ENCODE assay signal across 11 cellular contexts in the genomic region with DNA sequence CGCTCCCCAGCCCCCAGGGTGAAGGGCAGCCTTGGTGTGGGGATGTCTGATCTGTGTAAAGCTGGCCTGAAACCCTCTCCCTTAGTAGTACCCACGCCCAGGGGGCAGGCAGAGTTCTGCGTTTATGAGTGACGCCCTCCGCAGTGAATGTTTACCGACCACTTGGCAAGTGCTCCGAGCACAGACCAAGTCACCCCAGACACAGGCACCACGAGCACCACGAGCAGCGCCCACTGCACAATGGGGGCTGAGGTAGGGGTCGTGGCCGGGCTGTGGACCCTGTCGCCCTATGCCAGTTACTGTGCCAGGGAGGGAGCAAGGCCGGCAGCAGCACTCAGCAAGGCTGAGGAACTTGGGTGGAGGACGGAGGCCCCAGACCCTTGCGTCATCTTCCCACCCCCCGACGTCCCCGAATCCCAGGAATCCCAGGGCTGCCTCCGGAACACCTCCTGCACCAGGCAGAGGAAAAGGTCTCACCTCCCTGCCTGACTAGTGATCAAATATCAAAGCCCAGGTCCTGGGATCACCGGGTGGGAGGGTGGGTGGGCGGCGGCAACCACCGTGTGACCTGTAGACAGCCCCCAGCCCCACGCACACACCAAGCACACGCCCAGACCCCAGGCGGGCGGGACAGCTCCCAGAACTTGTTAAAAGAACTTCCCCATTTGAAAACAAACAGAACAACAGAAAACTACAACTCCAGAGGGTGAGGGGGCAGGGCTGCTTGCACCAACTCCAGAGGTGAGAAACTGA. TPM values are rescaled to one million over a fixed set of nuclear protein-coding genes. Genes with fewer than 3 reads are reported as not detected.
DNase-seq lines count a peak whose midpoint lies in the region; TF ChIP-seq lines count a peak whose summit lies in the region.
"Had no signal": no experiment of that assay in that cellular context is flagged by ENCODE, and none has a peak within 500 bp of the region (broad histone marks: within the 10 kb centered on the region; RNA-seq: fewer than 3 reads in every experiment).

No MANE protein-coding gene starts in this region.

- TF ChIP-seq CTCF in breast epithelium (IDR thresholded peaks at IDR 0.05): no peak
- TF ChIP-seq CTCF in MCF 10A (IDR thresholded peaks at IDR 0.05; ENCODE audit: unreplicated experiment): no peak
- no peak for TF ChIP-seq CTCF in neural progenitor cell (IDR thresholded peaks at IDR 0.05)
- TF ChIP-seq CTCF in uterus (IDR thresholded peaks at IDR 0.05): no peak

- no TSS peak for BruUV-seq in MCF 10A (replicated peaks; lab: Mats Ljungman, UMichigan)

- intact Hi-C loops in breast epithelium (cut with DNase I; ENCODE audit: low total_unique reads) (no loop called here), MCF 10A (cut with micrococcal nuclease) (no loop called here), uterus (cut with DNase I; ENCODE audit: low total_unique reads) (no loop called here)

- H3K36me3 Mint-ChIP-seq in MCF 10A (ENCODE audit: insufficient read depth, unreplicated experiment) (peaks cover 6% of the 10 kb centered on the region), neural progenitor cell (no peaks in the 10 kb centered on the region)
- peaks cover 13% of the 10 kb centered on the region for H3K36me3 Mint-ChIP-seq in T-helper 2 cell treated with Interferon-gamma antibody and Interleukin-4, amounts not matched to agents 5 μg/mL and 100 μg/mL, for 36 hours (ENCODE audit: low read depth)

- no peak overlapping the region for H3K4me2 ChIP-seq in neural progenitor cell

- DNase-seq in breast epithelium (ENCODE audit: low spot score in 2 of 2) (no peak), MCF 10A (ENCODE audit: unreplicated experiment) (no peak), neural progenitor cell (ENCODE audit: low spot score) (no peak), uterus (peak in 1 of 2 donors; percentile 56), NCI-H2171 treated with DMSO at 0.1 percent for 48 hours (lab: John Stamatoyannopoulos, UW) (no peak)
- no peak for DNase-seq in NK-92 treated with Interleukin-12 subunit alpha and Interleukin-12 subunit beta, amount 100 ng/mL, for 24 hours (lab: John Stamatoyannopoulos, UW)
- DNase-seq in T-helper 2 cell treated with Interferon-gamma antibody and Interleukin-4, amounts not matched to agents 5 μg/mL and 100 μg/mL, for 36 hours (ENCODE audit: low spot score): no peak
- DNase-seq: activated CD4-positive, alpha-beta T cell treated with anti-CD3 and anti-CD28 coated beads for 4 hours; erythroblast had no signal

- peaks cover 26% of the 10 kb centered on the region for H3F3A ChIP-seq in neural progenitor cell (ENCODE audit: low read depth)

- peak overlapping the region; percentile 91 to 97 for H3K27ac ChIP-seq in breast epithelium
- peak overlapping the region; percentile 34 to 57 for H3K27ac ChIP-seq in esophagus (ENCODE audit: low read depth in 2 of 2, low read length in 1 of 2)
- no peak overlapping the region for H3K27ac ChIP-seq in neural progenitor cell
- peak overlapping the region; percentile 96 to 97 for H3K27ac ChIP-seq in uterus

- H3K36me3 ChIP-seq in breast epithelium: peaks cover 2% of the 10 kb centered on the region
- peaks cover 0 to 27% of the 10 kb centered on the region in 2 donors for H3K36me3 ChIP-seq in esophagus (ENCODE audit: control insufficient read depth in 2 of 2, insufficient read depth in 2 of 2, low read length in 1 of 2)
- no peaks in the 10 kb centered on the region for H3K36me3 ChIP-seq in neural progenitor cell
- H3K36me3 ChIP-seq in uterus: no peaks in the 10 kb centered on the region

- no peaks in the 10 kb centered on the region for H3K27me3 ChIP-seq in breast epithelium
- H3K27me3 ChIP-seq in esophagus (ENCODE audit: control insufficient read depth in 1 of 2, insufficient read depth in 2 of 2, low read length in 2 of 2): no peaks in the 10 kb centered on the region
- peaks cover 5% of the 10 kb centered on the region for H3K27me3 ChIP-seq in neural progenitor cell
- no peaks in the 10 kb centered on the region for H3K27me3 ChIP-seq in uterus

- H3K4me1 Mint-ChIP-seq in MCF 10A (ENCODE audit: insufficient read depth, unreplicated experiment) (peaks cover 26% of the 10 kb centered on the region), neural progenitor cell (peaks cover 44% of the 10 kb centered on the region)
- no peaks in the 10 kb centered on the region for H3K4me1 Mint-ChIP-seq in T-helper 2 cell treated with Interferon-gamma antibody and Interleukin-4, amounts not matched to agents 5 μg/mL and 100 μg/mL, for 36 hours (ENCODE audit: low read depth)

- H3K4me1 ChIP-seq in breast epithelium: peaks cover 30 to 59% of the 10 kb centered on the region in 2 donors
- H3K4me1 ChIP-seq in esophagus (ENCODE audit: control insufficient read depth in 2 of 2, insufficient read depth in 2 of 2, low read length in 1 of 2): peaks cover 26 to 38% of the 10 kb centered on the region in 2 donors
- peaks cover 52% of the 10 kb centered on the region for H3K4me1 ChIP-seq in neural progenitor cell
- H3K4me1 ChIP-seq in uterus: peaks cover 0 to 37% of the 10 kb centered on the region in 2 donors

- POLR2A ChIA-PET in MCF 10A (lab: Yijun Ruan, JAX): interaction anchor here (1.1 to 1.2 kb wide), 2 partner anchors 8 to 18 kb away, joined by 4 read pairs; no protein-coding TSS in a partner anchor

- H3K27ac Mint-ChIP-seq in MCF 10A (ENCODE audit: low read depth, unreplicated experiment) (no peak overlapping the region), neural progenitor cell (peak overlapping the region; percentile 63)
- no peak overlapping the region for H3K27ac Mint-ChIP-seq in T-helper 2 cell treated with Interferon-gamma antibody and Interleukin-4, amounts not matched to agents 5 μg/mL and 100 μg/mL, for 36 hours
- H3K27ac Mint-ChIP-seq: stimulated activated naive CD8-positive, alpha-beta T cell treated with anti-CD3 and anti-CD28 coated beads, Interleukin-15, Interleukin-2, amounts not matched to agents 100 ng/mL and 50 ng/mL, for 24 hours had no signal

- CTCF ChIA-PET in MCF 10A (lab: Yijun Ruan, JAX): interaction anchor here (1.3 to 5.0 kb wide), 3 partner anchors 18 to 26 kb away, joined by 3 to 22 read pairs (median 17); no protein-coding TSS in a partner anchor

- peaks cover 53% of the 10 kb centered on the region for H4K20me1 ChIP-seq in neural progenitor cell (ENCODE audit: low read depth)

- H3K4me3 ChIP-seq in breast epithelium (peak overlapping the region; percentile 15 to 53 (median 17)), esophagus (ENCODE audit: low read depth in 1 of 2, low read length in 2 of 2) (peak overlapping the region; percentile 5 to 28), neural progenitor cell (no peak overlapping the region), uterus (no peak overlapping the region)

- H2AFZ ChIP-seq in neural progenitor cell (replicated peaks): no peak overlapping the region

- H3K9ac ChIP-seq in neural progenitor cell: no peak overlapping the region

- H3K4me3 Mint-ChIP-seq in MCF 10A (ENCODE audit: unreplicated experiment) (no peak overlapping the region), neural progenitor cell (peak overlapping the region; percentile 60)
- H3K4me3 Mint-ChIP-seq in T-helper 2 cell treated with Interferon-gamma antibody and Interleukin-4, amounts not matched to agents 5 μg/mL and 100 μg/mL, for 36 hours: no peak overlapping the region
- H3K4me3 Mint-ChIP-seq: stimulated activated naive CD8-positive, alpha-beta T cell treated with anti-CD3 and anti-CD28 coated beads, Interleukin-15, Interleukin-2, amounts not matched to agents 100 ng/mL and 50 ng/mL, for 24 hours had no signal

- H3K79me2 ChIP-seq in neural progenitor cell (ENCODE audit: low read depth): peaks cover 4% of the 10 kb centered on the region

- H3K9me3 Mint-ChIP-seq in MCF 10A (ENCODE audit: unreplicated experiment) (no peaks in the 10 kb centered on the region), neural progenitor cell (no peaks in the 10 kb centered on the region)
- no peaks in the 10 kb centered on the region for H3K9me3 Mint-ChIP-seq in T-helper 2 cell treated with Interferon-gamma antibody and Interleukin-4, amounts not matched to agents 5 μg/mL and 100 μg/mL, for 36 hours
- H3K9me3 Mint-ChIP-seq: stimulated activated naive CD8-positive, alpha-beta T cell treated with anti-CD3 and anti-CD28 coated beads, Interleukin-15, Interleukin-2, amounts not matched to agents 100 ng/mL and 50 ng/mL, for 24 hours had no signal

- H3K27me3 Mint-ChIP-seq in MCF 10A (ENCODE audit: insufficient read depth, unreplicated experiment) (no peaks in the 10 kb centered on the region), neural progenitor cell (ENCODE audit: insufficient read depth, low read depth) (peaks cover 6% of the 10 kb centered on the region)
- no peaks in the 10 kb centered on the region for H3K27me3 Mint-ChIP-seq in T-helper 2 cell treated with Interferon-gamma antibody and Interleukin-4, amounts not matched to agents 5 μg/mL and 100 μg/mL, for 36 hours (ENCODE audit: low read depth)
- H3K27me3 Mint-ChIP-seq: stimulated activated naive CD8-positive, alpha-beta T cell treated with anti-CD3 and anti-CD28 coated beads, Interleukin-15, Interleukin-2, amounts not matched to agents 100 ng/mL and 50 ng/mL, for 24 hours had no signal

- 60% methylated on average over 26 to 28 of the region's 28 CpGs for WGBS in esophagus, 2 donors

- H3K9me3 ChIP-seq in breast epithelium: no peaks in the 10 kb centered on the region
- H3K9me3 ChIP-seq in esophagus (ENCODE audit: control insufficient read depth in 2 of 2, insufficient read depth in 1 of 2, low read depth in 1 of 2, low read length in 1 of 2): no peaks in the 10 kb centered on the region
- H3K9me3 ChIP-seq in neural progenitor cell (ENCODE audit: low read depth): no peaks in the 10 kb centered on the region
- H3K9me3 ChIP-seq in uterus: no peaks in the 10 kb centered on the region

- no peak for TF ChIP-seq POLR2A in breast epithelium (IDR thresholded peaks at IDR 0.05)
- no peak for TF ChIP-seq POLR2A in uterus (IDR thresholded peaks at IDR 0.05)

RNA-seq across cellular contexts. Expression of a gene that starts 5.3 kb away (rescaled TPM):
- total RNA-seq in breast epithelium (10 to 100 TPM; 14.8 to 28.5 (median 16.1) TPM), MCF 10A (2022) (4.0 and 7.1 TPM in 2 replicates), neural progenitor cell (ENCODE audit: low replicate concordance) (3.1 and 7.5 TPM in 2 replicates), uterus (10 to 100 TPM in 3 of 4 donors, 1 to 10 TPM in 1; 3.6 to 49.0 (median 19.9) TPM)
- polyA plus RNA-seq in esophagus: 10 to 100 TPM; 25.5 to 32.7 TPM

RNA-seq across cellular contexts. Expression of a gene that starts 25.9 kb away (rescaled TPM):
- 10 to 100 TPM; 24.9 to 52.4 (median 49.9) TPM for total RNA-seq in breast epithelium
- 71.8 and 117 TPM in 2 replicates for total RNA-seq in MCF 10A (2022)
- 10 to 100 TPM; 48.2 to 86.1 TPM for polyA plus RNA-seq in esophagus
- total RNA-seq in neural progenitor cell (ENCODE audit: low replicate concordance): 17.0 and 40.8 TPM in 2 replicates
- total RNA-seq in uterus: 100 to 1,000 TPM in 1 of 4 donors, 10 to 100 TPM in 2, 1 to 10 TPM in 1; 8.9 to 438 (median 35.3) TPM

RNA-seq across cellular contexts. Expression of a gene that starts 39.4 kb away (rescaled TPM):
- total RNA-seq in breast epithelium: 10 to 100 TPM; 19.7 to 25.9 (median 22.7) TPM
- 20.3 and 24.9 TPM in 2 replicates for total RNA-seq in MCF 10A (2022)
- 10 to 100 TPM; 11.6 to 12.8 TPM for polyA plus RNA-seq in esophagus
- total RNA-seq in neural progenitor cell (ENCODE audit: low replicate concordance): 6.8 and 21.8 TPM in 2 replicates
- total RNA-seq in uterus: 10 to 100 TPM; 13.8 to 52.1 (median 30.0) TPM

RNA-seq across cellular contexts. Expression of a gene that starts 48.7 kb away (rescaled TPM):
- total RNA-seq in breast epithelium: 10 to 100 TPM; 32.6 to 54.2 (median 45.9) TPM
- total RNA-seq in MCF 10A (2022): 98.1 and 101 TPM in 2 replicates
- polyA plus RNA-seq in esophagus: 10 to 100 TPM; 20.5 to 27.8 TPM
- 27.3 and 47.2 TPM in 2 replicates for total RNA-seq in neural progenitor cell (ENCODE audit: low replicate concordance)
- total RNA-seq in uterus: 10 to 100 TPM; 13.8 to 44.9 (median 36.4) TPM

Comparison
In these comparisons a context has a peak if more than half of its experiments do, and no peak if none do; other contexts are left out.
1. H3K4me3 ChIP-seq: peak in breast epithelium (3 of 3) and esophagus (2 of 2); none in neural progenitor cell (single experiment) and uterus (0 of 2).